In genomic region chr1:31707711-31708110, GRCh38 we compare ENCODE assay signal across 12 cellular contexts. TPM values are rescaled to one million over a fixed set of nuclear protein-coding genes. Genes with fewer than 3 reads are reported as not detected.
A peak's percentile ranks its signal among the peaks of the same experiment; 100 is the strongest.
DNase-seq lines count a peak whose midpoint lies in the region; ATAC-seq and TF ChIP-seq lines count a peak whose summit lies in the region.
"Had no signal": no experiment of that assay in that cellular context is flagged by ENCODE, and none has a peak within 500 bp of the region (broad histone marks: within the 10 kb centered on the region; RNA-seq: fewer than 3 reads in every experiment).

No MANE protein-coding gene starts in this region.

- no peaks in the 10 kb centered on the region for H3K36me3 ChIP-seq in psoas muscle (ENCODE audit: insufficient read depth in 1 of 2, low read depth in 1 of 2)
- H3K36me3 ChIP-seq: neutrophil had no signal

- H3K9me3 ChIP-seq in psoas muscle: no peaks in the 10 kb centered on the region
- H3K9me3 ChIP-seq: neutrophil had no signal

- in situ Hi-C loops in astrocyte of the spinal cord (cut with HindIII; ENCODE audit: low sequenced_read_pairs): no loop called here

- intact Hi-C loops in psoas muscle (cut with DNase I): no loop called here

- peak; percentile 47 for DNase-seq in SKM-1 treated with dmso at 0.1 percent for 144 hours (lab: John Stamatoyannopoulos, UW; ENCODE audit: unreplicated experiment)
- DNase-seq in SKM-1 (lab: John Stamatoyannopoulos, UW; ENCODE audit: unreplicated experiment): no peak
- DNase-seq in LHCN-M2 (ENCODE audit: low read depth): peak; percentile 71
- peak; percentile 67 for DNase-seq in astrocyte of the spinal cord (ENCODE audit: low read depth, low spot score)
- peak; percentile 68 for DNase-seq in non-pigmented ciliary epithelial cell (ENCODE audit: low read depth)
- DNase-seq in psoas muscle: no peak
- DNase-seq in C1 segment of cervical spinal cord (lab: John Stamatoyannopoulos, UW): no peak
- DNase-seq: activated CD8-positive, alpha-beta memory T cell treated with anti-CD3 and anti-CD28 coated beads, Interleukin-2, amount 50 U/mL, for 48 hours; CD4-positive, CD25-positive, alpha-beta regulatory T cell; NCI-H2107 had no signal

- ATAC-seq in psoas muscle (no peak), HG03460 (IDR thresholded peaks at IDR 0.05; ENCODE audit: unreplicated experiment) (no peak)

- TF ChIP-seq CTCF in astrocyte of the spinal cord (IDR thresholded peaks at IDR 0.05; ENCODE audit: low read depth, low read length) (peak; percentile 47), psoas muscle (IDR thresholded peaks at IDR 0.05) (no peak)

- no peak overlapping the region for H3K27ac ChIP-seq in psoas muscle
- H3K27ac ChIP-seq: neutrophil had no signal

- no peaks in the 10 kb centered on the region for H3K27me3 ChIP-seq in psoas muscle (ENCODE audit: insufficient read depth in 3 of 3, low read length in 2 of 3)

- 43 to 58% (median 53%) methylated on average over 5 of the region's 5 CpGs for WGBS in psoas muscle, 3 donors

- peaks cover 4% of the 10 kb centered on the region for H3K4me1 ChIP-seq in psoas muscle

- H3K4me3 ChIP-seq in astrocyte of the spinal cord (ENCODE audit: low read depth, low read length) (no peak overlapping the region), psoas muscle (no peak overlapping the region)

RNA-seq across cellular contexts. Expression of gene COL16A1, which starts 3.9 kb away (rescaled TPM):
- total RNA-seq in LHCN-M2 (2014; rRNA removed) (9.8 and 11.5 TPM in 2 replicates), psoas muscle (10 to 100 TPM in 1 of 4 donors, 1 to 10 TPM in 3; 6.1 to 14.2 (median 8.4) TPM)
- polyA plus RNA-seq in LHCN-M2 (2012): 8.1 TPM
- 1 to 10 TPM; 2.9 to 4.1 (median 3.5) TPM for polyA plus RNA-seq in psoas muscle
- total RNA-seq: CD4-positive, CD25-positive, alpha-beta regulatory T cell had no signal
- polyA plus RNA-seq: CD4-positive, CD25-positive, alpha-beta regulatory T cell had no signal

RNA-seq across cellular contexts. Expression of gene ADGRB2, which starts 56.4 kb away (rescaled TPM):
- total RNA-seq in LHCN-M2 (2014; rRNA removed) (20.5 and 22.6 TPM in 2 replicates), psoas muscle (1 to 10 TPM in 3 of 4 donors, under 1 TPM in 1; 0.61 to 1.8 (median 1.2) TPM)
- 20.8 TPM for polyA plus RNA-seq in LHCN-M2 (2012)
- under 1 TPM; 0.44 to 0.73 (median 0.65) TPM for polyA plus RNA-seq in psoas muscle

Comparison
In these comparisons a context has a peak if more than half of its experiments do, and no peak if none do; other contexts are left out.
1. DNase-seq: peak in SKM-1 treated with dmso at 0.1 percent for 144 hours (single experiment), LHCN-M2 (single experiment), astrocyte of the spinal cord (single experiment) and non-pigmented ciliary epithelial cell (single experiment); none in SKM-1 (single experiment), psoas muscle (0 of 2) and C1 segment of cervical spinal cord (0 of 14).